In the genomic region with DNA sequence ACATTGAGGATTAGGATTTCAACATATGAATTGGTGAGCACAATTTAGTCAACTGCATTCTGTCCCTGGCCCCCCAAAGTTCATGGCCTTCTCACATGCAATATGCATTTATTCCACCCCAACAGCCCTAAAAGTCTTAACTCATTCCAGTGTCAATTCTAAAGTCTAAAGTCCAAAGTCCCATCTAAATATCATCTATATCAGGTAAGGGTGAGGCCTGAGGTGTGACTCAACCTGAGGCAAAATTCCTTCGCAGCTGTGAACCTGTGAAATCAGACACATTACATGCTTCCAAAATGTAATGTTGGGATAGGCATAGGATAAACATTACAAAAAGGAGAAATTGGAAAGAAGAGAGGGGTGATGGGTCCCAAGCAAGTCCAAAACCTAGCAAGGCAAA, we compare ENCODE assay signal across 23 cellular contexts. TPM values are rescaled to one million over a fixed set of nuclear protein-coding genes. Genes with fewer than 3 reads are reported as not detected.
A peak's percentile ranks its signal among the peaks of the same experiment; 100 is the strongest.
DNase-seq lines count a peak whose midpoint lies in the region; ATAC-seq, FAIRE-seq and TF ChIP-seq lines count a peak whose summit lies in the region.
"Had no signal": no experiment of that assay in that cellular context is flagged by ENCODE, and none has a peak within 500 bp of the region (broad histone marks: within the 10 kb centered on the region; RNA-seq: fewer than 3 reads in every experiment).

No MANE protein-coding gene starts in this region.

- H4K91ac ChIP-seq in trophoblast cell (ENCODE audit: low read depth, low read length): no peak overlapping the region

- intact Hi-C loops in HepG2 (cut with micrococcal nuclease; ENCODE audit: unreplicated experiment): no loop called here

- no peaks in the 10 kb centered on the region for H3K9me2 ChIP-seq in hepatocyte (replicated peaks; ENCODE audit: insufficient read depth)

- TF ChIP-seq RAD21 in liver (IDR thresholded peaks at IDR 0.05) (no peak), HepG2 (CRISPR knock-in tag; IDR thresholded peaks at IDR 0.05) (no peak)

- CTCF ChIA-PET in HepG2 (lab: Yijun Ruan, JAX; ENCODE audit: low intra/inter-chr PET ratio, low total read pairs): no interaction called here

- no peak overlapping the region for H2BK5ac ChIP-seq in trophoblast cell (ENCODE audit: low read depth, low read length, poor library complexity)

- in situ Hi-C loops in HepG2 (cut with HindIII; ENCODE audit: extremely low pct_ligation_motif_present, low pct_unique_long_range_greater_than_20kb): no loop called here

- DNase-seq in HepG2 (ENCODE audit: low spot score): no peak
- peak; percentile 38 for DNase-seq in hepatocyte (ENCODE audit: low spot score)
- DNase-seq in trophoblast cell: peak; percentile 31 to 59
- no peak for DNase-seq in NCI-H510A (lab: John Stamatoyannopoulos, UW)
- DNase-seq in activated CD4-positive, alpha-beta T cell treated with anti-CD3 and anti-CD28 coated beads, Interleukin-2, amount 50 U/mL, for 1 hour: no peak
- DNase-seq: C1 segment of cervical spinal cord; CD8-positive, alpha-beta memory T cell; DMS79; HFFc6; NCI-H1105; NCI-H1694; NCI-H2081 treated with DMSO at 0.1 percent for 48 hours; NCI-H748 treated with DMSO at 0.1 percent for 48 hours; NK-92 treated with Interleukin-12 subunit alpha and Interleukin-12 subunit beta, amount 100 ng/mL, for 24 hours; SHP77 had no signal

- H2BK120ac ChIP-seq in trophoblast cell (ENCODE audit: insufficient read depth, low read length, poor library complexity): no peak overlapping the region

- no peak for TF ChIP-seq POLR2A in HepG2 (IDR thresholded peaks at IDR 0.05; ENCODE audit: insufficient read depth in 1 of 2, low read depth in 2 of 2, low read length in 2 of 2)

- BruUV-seq in HepG2 (replicated peaks; lab: Mats Ljungman, UMichigan): no TSS peak

- H3K27ac ChIP-seq in liver (ENCODE audit: low read depth in 1 of 2, low read length in 2 of 2) (no peak overlapping the region), HepG2 (ENCODE audit: extremely low read length, insufficient read depth, low read length) (no peak overlapping the region), hepatocyte (peak overlapping the region; percentile 77), trophoblast cell (ENCODE audit: low read depth, low read length) (no peak overlapping the region)

- no peak overlapping the region for H3K4ac ChIP-seq in trophoblast cell (ENCODE audit: low read depth, low read length)

- TF ChIP-seq CTCF in liver (IDR thresholded peaks at IDR 0.05; ENCODE audit: low read depth, low read length, missing input control) (no peak), HepG2 (CRISPR knock-in tag; IDR thresholded peaks at IDR 0.05) (no peak), hepatocyte (IDR thresholded peaks at IDR 0.05; ENCODE audit: poor library complexity) (no peak)

- no peak overlapping the region for H3K18ac ChIP-seq in trophoblast cell (ENCODE audit: low read length)

- H3K36me3 ChIP-seq in liver (ENCODE audit: control insufficient read depth in 4 of 4, insufficient read depth in 3 of 4, low read depth in 1 of 4, low read length in 3 of 4) (no peaks in the 10 kb centered on the region), HepG2 (replicated peaks in 1 of 2; ENCODE audit: control insufficient read depth in 1 of 2, insufficient read depth in 2 of 2, low read length in 2 of 2) (no peaks in the 10 kb centered on the region), hepatocyte (replicated peaks; ENCODE audit: insufficient read depth, low read depth) (no peaks in the 10 kb centered on the region), trophoblast cell (ENCODE audit: control insufficient read depth in 1 of 2, insufficient read depth in 2 of 2, low read length in 2 of 2) (no peaks in the 10 kb centered on the region)

- no peak overlapping the region for H3K4me3 ChIP-seq in liver (ENCODE audit: low read depth in 1 of 3, low read length in 3 of 3)
- no peak overlapping the region for H3K4me3 ChIP-seq in HepG2 (replicated peaks in 1 of 3; ENCODE audit: insufficient read depth in 1 of 3, low read depth in 2 of 3, low read length in 3 of 3)
- H3K4me3 ChIP-seq in hepatocyte: no peak overlapping the region
- no peak overlapping the region for H3K4me3 ChIP-seq in trophoblast cell (ENCODE audit: low read depth, low read length)

- no peak overlapping the region for H2BK12ac ChIP-seq in trophoblast cell (ENCODE audit: low read length)

- no peak overlapping the region for H4K8ac ChIP-seq in trophoblast cell (ENCODE audit: low read depth, low read length)

- H4K20me1 ChIP-seq in HepG2 (ENCODE audit: insufficient read depth, low read length) (no peaks in the 10 kb centered on the region), hepatocyte (ENCODE audit: insufficient read depth, poor library complexity, severe bottlenecking) (no peaks in the 10 kb centered on the region)

- H2AK5ac ChIP-seq in trophoblast cell (ENCODE audit: low read length): no peak overlapping the region

- 86% methylated on average over 1 of the region's 1 CpG for WGBS in liver
- WGBS in HepG2 (ENCODE audit: low lambda C conversion rate): 3% methylated on average over 1 of the region's 1 CpG
- WGBS in hepatocyte (ENCODE audit: low lambda C conversion rate, missing lambda C conversion rate): 94% methylated on average over 1 of the region's 1 CpG
- WGBS in trophoblast cell (ENCODE audit: extremely low coverage, insufficient coverage, insufficient read length): no CpG with 5 or more reads among the region's 1 CpG

- H3K79me2 ChIP-seq in HepG2 (ENCODE audit: insufficient read depth, low read length) (no peaks in the 10 kb centered on the region), hepatocyte (no peaks in the 10 kb centered on the region), trophoblast cell (ENCODE audit: control insufficient read depth, insufficient read depth, low read length, poor library complexity) (no peaks in the 10 kb centered on the region)

- H2AFZ ChIP-seq in HepG2 (ENCODE audit: low read length) (no peak overlapping the region), hepatocyte (no peak overlapping the region), trophoblast cell (ENCODE audit: insufficient read depth, low read length, poor library complexity) (no peak overlapping the region)

- H3K79me1 ChIP-seq in trophoblast cell (ENCODE audit: low read length): no peaks in the 10 kb centered on the region

- H3K4me1 ChIP-seq in liver (ENCODE audit: control insufficient read depth in 4 of 4, insufficient read depth in 4 of 4, low read length in 3 of 4) (no peaks in the 10 kb centered on the region), HepG2 (ENCODE audit: insufficient read depth, low read length) (no peaks in the 10 kb centered on the region), hepatocyte (ENCODE audit: insufficient read depth) (peaks cover 12% of the 10 kb centered on the region), trophoblast cell (ENCODE audit: control insufficient read depth in 1 of 2, insufficient read depth in 2 of 2, low read length in 2 of 2) (peaks cover 2 to 7% of the 10 kb centered on the region in 2 experiments)

- no peak overlapping the region for H3K4me2 ChIP-seq in HepG2 (ENCODE audit: low read depth, low read length)
- no peak overlapping the region for H3K4me2 ChIP-seq in hepatocyte
- no peak overlapping the region for H3K4me2 ChIP-seq in trophoblast cell (ENCODE audit: low read length)

- no peaks in the 10 kb centered on the region for H3K9me3 ChIP-seq in liver (ENCODE audit: control insufficient read depth in 4 of 4, low read length in 3 of 4)
- H3K9me3 ChIP-seq in HepG2 (ENCODE audit: low read length): no peaks in the 10 kb centered on the region
- H3K9me3 ChIP-seq in hepatocyte (ENCODE audit: low read depth): no peaks in the 10 kb centered on the region
- H3K9me3 ChIP-seq in trophoblast cell (ENCODE audit: insufficient read depth, low read depth, low read length): no peaks in the 10 kb centered on the region

- ATAC-seq in HepG2 (no peak), HG03135 (IDR thresholded peaks at IDR 0.05; ENCODE audit: unreplicated experiment) (no peak), HG02623 (IDR thresholded peaks at IDR 0.05; ENCODE audit: unreplicated experiment) (no peak)

- H3K27me3 ChIP-seq in liver (ENCODE audit: control insufficient read depth in 4 of 4, insufficient read depth in 4 of 4, low read length in 3 of 4) (no peaks in the 10 kb centered on the region), HepG2 (ENCODE audit: control insufficient read depth in 1 of 2, insufficient read depth in 2 of 2, low read length in 2 of 2) (no peaks in the 10 kb centered on the region), hepatocyte (no peaks in the 10 kb centered on the region), trophoblast cell (ENCODE audit: insufficient read depth, low read length) (no peaks in the 10 kb centered on the region)

- H3K14ac ChIP-seq in trophoblast cell (ENCODE audit: low read length): no peak overlapping the region

- H3K9ac ChIP-seq in liver (ENCODE audit: low read depth in 1 of 2, low read length in 2 of 2) (no peak overlapping the region), HepG2 (ENCODE audit: insufficient read depth, low read depth, low read length) (no peak overlapping the region), trophoblast cell (ENCODE audit: low read length) (no peak overlapping the region)

- POLR2A ChIA-PET in HepG2 (lab: Yijun Ruan, JAX): no interaction called here

- TF ChIP-seq EP300 in HepG2 (IDR thresholded peaks at IDR 0.05; ENCODE audit: low read depth in 2 of 2, low read length in 2 of 2) (no peak), HepG2 (CRISPR knock-in tag; IDR thresholded peaks at IDR 0.05; ENCODE audit: borderline replicate concordance) (no peak)

- no peak for FAIRE-seq in HepG2 (lab: Jason Lieb, UNC)
- FAIRE-seq: D721Med, RCC 7860 had no signal

- no peak overlapping the region for H3K23ac ChIP-seq in trophoblast cell (ENCODE audit: low read length)

- no peak overlapping the region for H4K12ac ChIP-seq in trophoblast cell (ENCODE audit: low read depth, low read length)

RNA-seq across cellular contexts. Expression of a gene that starts 27.8 kb away (rescaled TPM):
- under 1 TPM; 0.05 to 0.33 TPM for total RNA-seq in liver
- polyA plus RNA-seq in liver: under 1 TPM; 0.09 to 0.18 TPM
- not detected in 2 replicates for total RNA-seq in HepG2 (2016; rRNA removed; fragmentation: Illumina TruSeq; extraction: Trizol)
- not detected in 2 replicates for total RNA-seq in HepG2 (2016; cell fraction: cytosol; rRNA removed; fragmentation: Illumina TruSeq; extraction: Trizol; ENCODE audit: low read depth)
- not detected in 2 replicates for total RNA-seq in HepG2 (2016; cell fraction: insoluble cytoplasmic fraction; rRNA removed; fragmentation: Illumina TruSeq; extraction: Trizol)
- not detected in 2 replicates for total RNA-seq in HepG2 (2016; cell fraction: membrane; rRNA removed; fragmentation: Illumina TruSeq; extraction: Trizol)
- not detected in 2 replicates for total RNA-seq in HepG2 (2016; cell fraction: nucleus; rRNA removed; fragmentation: Illumina TruSeq; extraction: Trizol)
- not detected in 2 replicates for polyA plus RNA-seq in HepG2 (2011; rRNA removed)
- not detected in 2 replicates for polyA plus RNA-seq in HepG2 (2011; cell fraction: cytosol; rRNA removed)
- polyA plus RNA-seq in HepG2 (2011; cell fraction: nucleus; rRNA removed): not detected in 2 replicates
- not detected in 2 replicates for polyA plus RNA-seq in HepG2 (2012)
- polyA plus RNA-seq in HepG2 (2016; cell fraction: cytosol; fragmentation: Illumina TruSeq; extraction: Trizol; ENCODE audit: low read depth): not detected in 2 replicates
- polyA plus RNA-seq in HepG2 (2016; cell fraction: insoluble cytoplasmic fraction; fragmentation: Illumina TruSeq; extraction: Trizol; ENCODE audit: low read depth): not detected in 2 replicates
- not detected in 2 replicates for polyA plus RNA-seq in HepG2 (2016; cell fraction: membrane; fragmentation: Illumina TruSeq; extraction: Trizol; ENCODE audit: low read depth)
- not detected in 2 replicates for polyA plus RNA-seq in HepG2 (2016; cell fraction: nucleus; fragmentation: Illumina TruSeq; extraction: Trizol; ENCODE audit: insufficient read depth, low read depth)
- 2.3 TPM in 1 of 2 replicates, not detected in the other for polyA minus RNA-seq in HepG2 (2011; rRNA and poly(A)+ RNA removed; ENCODE audit: low replicate concordance)
- not detected in 2 replicates for polyA minus RNA-seq in HepG2 (2011; cell fraction: cytosol; rRNA and poly(A)+ RNA removed)
- polyA minus RNA-seq in HepG2 (2011; cell fraction: nucleus; rRNA and poly(A)+ RNA removed): not detected in 2 replicates
- total RNA-seq in hepatocyte: 12.1 and 12.9 TPM in 2 replicates
- polyA plus RNA-seq in hepatocyte: 6.0 and 10.1 TPM in 2 replicates
- 4.7 and 5.5 TPM in 2 replicates for polyA plus RNA-seq in trophoblast cell (2013)
- total RNA-seq: A673, H4, HFFc6, NCI-H460 had no signal

Comparison
In these comparisons a context has a peak if more than half of its experiments do, and no peak if none do; other contexts are left out.
1. DNase-seq: peak in hepatocyte (single experiment) and trophoblast cell (2 of 2); none in HepG2 (single experiment), NCI-H510A (single experiment) and activated CD4-positive, alpha-beta T cell treated with anti-CD3 and anti-CD28 coated beads, Interleukin-2, amount 50 U/mL, for 1 hour (single experiment).